14 cellular contexts compared by ENCODE assay signal in the genomic region with DNA sequence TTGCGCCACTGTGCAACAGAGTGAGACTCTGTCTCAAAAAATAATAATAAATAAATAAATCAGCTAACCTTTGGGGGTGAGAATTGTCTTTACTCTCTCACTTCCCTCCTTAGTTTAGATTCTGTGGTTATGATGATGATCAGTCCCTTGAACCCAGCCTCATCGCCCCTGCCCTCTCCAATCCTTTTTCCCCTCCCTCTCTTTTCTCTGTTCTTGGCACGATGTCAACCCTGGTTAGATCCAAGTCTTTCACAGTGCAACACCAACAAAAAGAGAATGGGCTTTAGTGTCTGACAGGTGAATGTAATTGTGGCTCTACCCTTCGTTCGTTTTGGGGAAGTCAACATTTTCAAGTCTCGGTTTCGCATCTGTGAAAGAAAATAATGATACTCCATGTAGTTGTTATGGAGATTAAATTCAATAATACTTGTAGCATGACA.
A peak's percentile ranks its signal among the peaks of the same experiment; 100 is the strongest.
DNase-seq lines count a peak whose midpoint lies in the region; ATAC-seq lines count a peak whose summit lies in the region.
"Had no signal": no experiment of that assay in that cellular context is flagged by ENCODE, and none has a peak within 500 bp of the region (broad histone marks: within the 10 kb centered on the region; RNA-seq: fewer than 3 reads in every experiment).

No MANE protein-coding gene starts in this region.

- DNase-seq in germinal center (ENCODE audit: low spot score) (peak; percentile 40), globus pallidus (ENCODE audit: low spot score) (no peak), retina (no peak), NCI-H510A treated with DMSO at 0.1 percent for 48 hours (lab: John Stamatoyannopoulos, UW) (no peak)
- no peak for DNase-seq in stimulated activated CD4-positive, alpha-beta T cell treated with anti-CD3 and anti-CD28 coated beads, Interleukin-1b, Interleukin-23, amount 100 ng/mL, for 48 hours
- DNase-seq: body of pancreas, C1 segment of cervical spinal cord, NCI-H1436 treated with DMSO at 0.1 percent for 48 hours, sigmoid colon had no signal

- peak; percentile 84 for ATAC-seq in GM18867 (IDR thresholded peaks at IDR 0.05; ENCODE audit: unreplicated experiment)
- ATAC-seq in GM21576 (IDR thresholded peaks at IDR 0.05; ENCODE audit: unreplicated experiment): peak; percentile 69
- peak; percentile 46 for ATAC-seq in HG03469 (IDR thresholded peaks at IDR 0.05; ENCODE audit: unreplicated experiment)
- ATAC-seq: activated T-helper 17 cell treated with anti-CD3 and anti-CD28 coated beads, Interleukin-2, amount 50 U/mL, for 72 hours; body of pancreas; left lobe of liver had no signal
